In the genomic region with DNA sequence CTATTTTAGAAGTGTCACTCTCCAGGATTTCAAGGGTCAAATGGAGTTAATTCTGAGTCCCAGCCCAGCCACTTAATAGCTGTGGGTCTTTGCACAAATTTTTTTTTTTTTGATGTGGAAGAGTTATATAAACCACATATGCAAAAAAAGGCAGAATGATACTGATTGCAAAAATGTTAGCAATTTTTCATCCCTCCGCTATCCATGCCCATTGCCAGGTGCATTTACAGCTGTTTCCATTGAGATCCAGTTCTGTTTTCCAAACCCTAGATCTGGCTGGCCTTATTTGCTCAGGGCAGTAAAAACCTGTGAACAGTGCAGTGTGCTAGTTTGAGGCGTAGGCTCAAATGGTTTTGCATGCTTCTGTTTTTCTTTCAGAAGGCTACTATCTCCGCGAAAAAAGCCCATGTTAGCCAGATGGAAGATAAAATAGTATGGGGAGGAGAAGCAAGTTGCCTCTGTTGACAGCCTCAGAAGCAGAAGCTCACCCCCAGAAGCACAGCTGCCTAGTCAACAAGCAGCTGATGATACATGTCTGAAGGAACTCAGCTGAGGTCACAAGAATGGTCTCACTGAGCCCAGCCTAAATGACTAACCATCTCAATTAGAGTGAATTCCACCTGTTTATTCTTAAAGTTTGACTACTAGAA, we compare ENCODE assay signal across 1 cellular context.
TF ChIP-seq lines count a peak whose summit lies in the region.

No MANE protein-coding gene starts in this region.

TF ChIP-seq in GM23338, 12 proteins besides CTCF, POLR2A, EP300 and RAD21:
- TF ChIP-seq EZH2phosphoT487 (IDR thresholded peaks at IDR 0.05; ENCODE audit: unreplicated experiment): no peak
- TF ChIP-seq, protein P1, sequence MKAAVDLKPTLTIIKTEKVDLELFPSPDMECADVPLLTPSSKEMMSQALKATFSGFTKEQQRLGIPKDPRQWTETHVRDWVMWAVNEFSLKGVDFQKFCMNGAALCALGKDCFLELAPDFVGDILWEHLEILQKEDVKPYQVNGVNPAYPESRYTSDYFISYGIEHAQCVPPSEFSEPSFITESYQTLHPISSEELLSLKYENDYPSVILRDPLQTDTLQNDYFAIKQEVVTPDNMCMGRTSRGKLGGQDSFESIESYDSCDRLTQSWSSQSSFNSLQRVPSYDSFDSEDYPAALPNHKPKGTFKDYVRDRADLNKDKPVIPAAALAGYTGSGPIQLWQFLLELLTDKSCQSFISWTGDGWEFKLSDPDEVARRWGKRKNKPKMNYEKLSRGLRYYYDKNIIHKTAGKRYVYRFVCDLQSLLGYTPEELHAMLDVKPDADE (IDR thresholded peaks at IDR 0.05): no peak
- TF ChIP-seq JUNB (IDR thresholded peaks at IDR 0.05; ENCODE audit: unreplicated experiment): no peak
- no peak for TF ChIP-seq POLR2AphosphoS5 (IDR thresholded peaks at IDR 0.05; ENCODE audit: low read depth)
- TF ChIP-seq ZNF331 (CRISPR knock-in tag; IDR thresholded peaks at IDR 0.05; ENCODE audit: low read depth): no peak
- TF ChIP-seq, protein P2, sequence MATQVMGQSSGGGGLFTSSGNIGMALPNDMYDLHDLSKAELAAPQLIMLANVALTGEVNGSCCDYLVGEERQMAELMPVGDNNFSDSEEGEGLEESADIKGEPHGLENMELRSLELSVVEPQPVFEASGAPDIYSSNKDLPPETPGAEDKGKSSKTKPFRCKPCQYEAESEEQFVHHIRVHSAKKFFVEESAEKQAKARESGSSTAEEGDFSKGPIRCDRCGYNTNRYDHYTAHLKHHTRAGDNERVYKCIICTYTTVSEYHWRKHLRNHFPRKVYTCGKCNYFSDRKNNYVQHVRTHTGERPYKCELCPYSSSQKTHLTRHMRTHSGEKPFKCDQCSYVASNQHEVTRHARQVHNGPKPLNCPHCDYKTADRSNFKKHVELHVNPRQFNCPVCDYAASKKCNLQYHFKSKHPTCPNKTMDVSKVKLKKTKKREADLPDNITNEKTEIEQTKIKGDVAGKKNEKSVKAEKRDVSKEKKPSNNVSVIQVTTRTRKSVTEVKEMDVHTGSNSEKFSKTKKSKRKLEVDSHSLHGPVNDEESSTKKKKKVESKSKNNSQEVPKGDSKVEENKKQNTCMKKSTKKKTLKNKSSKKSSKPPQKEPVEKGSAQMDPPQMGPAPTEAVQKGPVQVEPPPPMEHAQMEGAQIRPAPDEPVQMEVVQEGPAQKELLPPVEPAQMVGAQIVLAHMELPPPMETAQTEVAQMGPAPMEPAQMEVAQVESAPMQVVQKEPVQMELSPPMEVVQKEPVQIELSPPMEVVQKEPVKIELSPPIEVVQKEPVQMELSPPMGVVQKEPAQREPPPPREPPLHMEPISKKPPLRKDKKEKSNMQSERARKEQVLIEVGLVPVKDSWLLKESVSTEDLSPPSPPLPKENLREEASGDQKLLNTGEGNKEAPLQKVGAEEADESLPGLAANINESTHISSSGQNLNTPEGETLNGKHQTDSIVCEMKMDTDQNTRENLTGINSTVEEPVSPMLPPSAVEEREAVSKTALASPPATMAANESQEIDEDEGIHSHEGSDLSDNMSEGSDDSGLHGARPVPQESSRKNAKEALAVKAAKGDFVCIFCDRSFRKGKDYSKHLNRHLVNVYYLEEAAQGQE (IDR thresholded peaks at IDR 0.05; ENCODE audit: unreplicated experiment): no peak
- TF ChIP-seq CREB1 (CRISPR knock-in tag; IDR thresholded peaks at IDR 0.05; ENCODE audit: low read depth): no peak
- no peak for TF ChIP-seq STAT1 (IDR thresholded peaks at IDR 0.05; ENCODE audit: unreplicated experiment)
- no peak for TF ChIP-seq ZNF114 (CRISPR knock-in tag; IDR thresholded peaks at IDR 0.05)
- no peak for TF ChIP-seq NANOG (IDR thresholded peaks at IDR 0.05; ENCODE audit: borderline replicate concordance)
- TF ChIP-seq, protein P3, sequence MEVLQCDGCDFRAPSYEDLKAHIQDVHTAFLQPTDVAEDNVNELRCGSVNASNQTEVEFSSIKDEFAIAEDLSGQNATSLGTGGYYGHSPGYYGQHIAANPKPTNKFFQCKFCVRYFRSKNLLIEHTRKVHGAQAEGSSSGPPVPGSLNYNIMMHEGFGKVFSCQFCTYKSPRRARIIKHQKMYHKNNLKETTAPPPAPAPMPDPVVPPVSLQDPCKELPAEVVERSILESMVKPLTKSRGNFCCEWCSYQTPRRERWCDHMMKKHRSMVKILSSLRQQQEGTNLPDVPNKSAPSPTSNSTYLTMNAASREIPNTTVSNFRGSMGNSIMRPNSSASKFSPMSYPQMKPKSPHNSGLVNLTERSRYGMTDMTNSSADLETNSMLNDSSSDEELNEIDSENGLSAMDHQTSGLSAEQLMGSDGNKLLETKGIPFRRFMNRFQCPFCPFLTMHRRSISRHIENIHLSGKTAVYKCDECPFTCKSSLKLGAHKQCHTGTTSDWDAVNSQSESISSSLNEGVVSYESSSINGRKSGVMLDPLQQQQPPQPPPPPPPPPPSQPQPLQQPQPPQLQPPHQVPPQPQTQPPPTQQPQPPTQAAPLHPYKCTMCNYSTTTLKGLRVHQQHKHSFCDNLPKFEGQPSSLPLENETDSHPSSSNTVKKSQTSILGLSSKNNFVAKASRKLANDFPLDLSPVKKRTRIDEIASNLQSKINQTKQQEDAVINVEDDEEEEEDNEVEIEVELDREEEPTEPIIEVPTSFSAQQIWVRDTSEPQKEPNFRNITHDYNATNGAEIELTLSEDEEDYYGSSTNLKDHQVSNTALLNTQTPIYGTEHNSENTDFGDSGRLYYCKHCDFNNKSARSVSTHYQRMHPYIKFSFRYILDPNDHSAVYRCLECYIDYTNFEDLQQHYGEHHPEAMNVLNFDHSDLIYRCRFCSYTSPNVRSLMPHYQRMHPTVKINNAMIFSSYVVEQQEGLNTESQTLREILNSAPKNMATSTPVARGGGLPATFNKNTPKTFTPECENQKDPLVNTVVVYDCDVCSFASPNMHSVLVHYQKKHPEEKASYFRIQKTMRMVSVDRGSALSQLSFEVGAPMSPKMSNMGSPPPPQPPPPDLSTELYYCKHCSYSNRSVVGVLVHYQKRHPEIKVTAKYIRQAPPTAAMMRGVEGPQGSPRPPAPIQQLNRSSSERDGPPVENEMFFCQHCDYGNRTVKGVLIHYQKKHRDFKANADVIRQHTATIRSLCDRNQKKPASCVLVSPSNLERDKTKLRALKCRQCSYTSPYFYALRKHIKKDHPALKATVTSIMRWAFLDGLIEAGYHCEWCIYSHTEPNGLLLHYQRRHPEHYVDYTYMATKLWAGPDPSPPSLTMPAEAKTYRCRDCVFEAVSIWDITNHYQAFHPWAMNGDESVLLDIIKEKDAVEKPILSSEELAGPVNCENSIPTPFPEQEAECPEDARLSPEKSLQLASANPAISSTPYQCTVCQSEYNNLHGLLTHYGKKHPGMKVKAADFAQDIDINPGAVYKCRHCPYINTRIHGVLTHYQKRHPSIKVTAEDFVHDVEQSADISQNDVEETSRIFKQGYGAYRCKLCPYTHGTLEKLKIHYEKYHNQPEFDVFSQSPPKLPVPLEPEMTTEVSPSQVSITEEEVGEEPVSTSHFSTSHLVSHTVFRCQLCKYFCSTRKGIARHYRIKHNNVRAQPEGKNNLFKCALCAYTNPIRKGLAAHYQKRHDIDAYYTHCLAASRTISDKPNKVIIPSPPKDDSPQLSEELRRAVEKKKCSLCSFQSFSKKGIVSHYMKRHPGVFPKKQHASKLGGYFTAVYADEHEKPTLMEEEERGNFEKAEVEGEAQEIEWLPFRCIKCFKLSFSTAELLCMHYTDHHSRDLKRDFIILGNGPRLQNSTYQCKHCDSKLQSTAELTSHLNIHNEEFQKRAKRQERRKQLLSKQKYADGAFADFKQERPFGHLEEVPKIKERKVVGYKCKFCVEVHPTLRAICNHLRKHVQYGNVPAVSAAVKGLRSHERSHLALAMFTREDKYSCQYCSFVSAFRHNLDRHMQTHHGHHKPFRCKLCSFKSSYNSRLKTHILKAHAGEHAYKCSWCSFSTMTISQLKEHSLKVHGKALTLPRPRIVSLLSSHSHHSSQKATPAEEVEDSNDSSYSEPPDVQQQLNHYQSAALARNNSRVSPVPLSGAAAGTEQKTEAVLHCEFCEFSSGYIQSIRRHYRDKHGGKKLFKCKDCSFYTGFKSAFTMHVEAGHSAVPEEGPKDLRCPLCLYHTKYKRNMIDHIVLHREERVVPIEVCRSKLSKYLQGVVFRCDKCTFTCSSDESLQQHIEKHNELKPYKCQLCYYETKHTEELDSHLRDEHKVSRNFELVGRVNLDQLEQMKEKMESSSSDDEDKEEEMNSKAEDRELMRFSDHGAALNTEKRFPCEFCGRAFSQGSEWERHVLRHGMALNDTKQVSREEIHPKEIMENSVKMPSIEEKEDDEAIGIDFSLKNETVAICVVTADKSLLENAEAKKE (CRISPR knock-in tag; IDR thresholded peaks at IDR 0.05): no peak
- no peak for TF ChIP-seq EZH2 (IDR thresholded peaks at IDR 0.05; ENCODE audit: low read depth, unreplicated experiment)
